2 cellular contexts compared by ENCODE assay signal in the genomic region with DNA sequence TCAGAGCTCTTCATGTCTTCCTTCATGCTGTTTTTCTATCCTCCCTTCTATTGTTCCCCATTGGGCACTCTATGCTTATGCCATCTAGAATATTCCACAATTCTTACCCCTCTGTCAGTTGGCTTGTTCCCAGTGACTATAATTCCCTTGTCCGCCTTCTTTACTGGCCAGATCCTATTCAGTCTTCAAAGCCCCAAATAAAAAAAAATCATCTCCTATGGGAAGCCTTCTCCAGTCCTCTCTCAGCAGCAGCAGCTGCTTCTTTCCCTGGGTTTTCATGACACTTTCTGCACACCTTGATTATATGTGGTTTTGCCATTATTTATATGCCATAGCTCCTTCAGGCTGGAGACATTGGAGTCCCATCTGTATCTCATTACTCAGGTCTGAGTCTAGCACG.
A peak's percentile ranks its signal among the peaks of the same experiment; 100 is the strongest.
TF ChIP-seq lines count a peak whose summit lies in the region.

No MANE protein-coding gene starts in this region.

TF ChIP-seq in SK-N-SH treated with all-trans-retinoic acid at 6 μM for 48 hours, 23 proteins besides CTCF, POLR2A, EP300 and RAD21:
- TF ChIP-seq ARNTL (CRISPR knock-in tag; IDR thresholded peaks at IDR 0.05; ENCODE audit: borderline replicate concordance, low read depth) = no peak
- TF ChIP-seq ZFP3 (CRISPR knock-in tag; IDR thresholded peaks at IDR 0.05) = peak; percentile 88

TF ChIP-seq in SK-N-SH, 30 proteins besides CTCF, POLR2A, EP300 and RAD21:
- no peak for TF ChIP-seq EZH2phosphoT487 (IDR thresholded peaks at IDR 0.05; ENCODE audit: borderline replicate concordance, low read depth)
- no peak for TF ChIP-seq RXRA (IDR thresholded peaks at IDR 0.05; ENCODE audit: borderline replicate concordance, low read depth)
- TF ChIP-seq TEAD4 (IDR thresholded peaks at IDR 0.05; ENCODE audit: borderline replicate concordance, insufficient read depth) = no peak
- TF ChIP-seq RCOR1 (IDR thresholded peaks at IDR 0.05; ENCODE audit: low read length) = no peak
- TF ChIP-seq GABPA (IDR thresholded peaks at IDR 0.05; ENCODE audit: low read depth) = no peak
- TF ChIP-seq PBX3 (IDR thresholded peaks at IDR 0.05) = no peak
- TF ChIP-seq YY1 (IDR thresholded peaks at IDR 0.05; ENCODE audit: low read depth) = no peak
- TF ChIP-seq TAF1 (IDR thresholded peaks at IDR 0.05; ENCODE audit: borderline replicate concordance, low read depth, low read length) = no peak
- no peak for TF ChIP-seq REST (IDR thresholded peaks at IDR 0.05; ENCODE audit: low read depth, low read length)
